Comparison of ENCODE assay signal across 10 cellular contexts in the genomic region with DNA sequence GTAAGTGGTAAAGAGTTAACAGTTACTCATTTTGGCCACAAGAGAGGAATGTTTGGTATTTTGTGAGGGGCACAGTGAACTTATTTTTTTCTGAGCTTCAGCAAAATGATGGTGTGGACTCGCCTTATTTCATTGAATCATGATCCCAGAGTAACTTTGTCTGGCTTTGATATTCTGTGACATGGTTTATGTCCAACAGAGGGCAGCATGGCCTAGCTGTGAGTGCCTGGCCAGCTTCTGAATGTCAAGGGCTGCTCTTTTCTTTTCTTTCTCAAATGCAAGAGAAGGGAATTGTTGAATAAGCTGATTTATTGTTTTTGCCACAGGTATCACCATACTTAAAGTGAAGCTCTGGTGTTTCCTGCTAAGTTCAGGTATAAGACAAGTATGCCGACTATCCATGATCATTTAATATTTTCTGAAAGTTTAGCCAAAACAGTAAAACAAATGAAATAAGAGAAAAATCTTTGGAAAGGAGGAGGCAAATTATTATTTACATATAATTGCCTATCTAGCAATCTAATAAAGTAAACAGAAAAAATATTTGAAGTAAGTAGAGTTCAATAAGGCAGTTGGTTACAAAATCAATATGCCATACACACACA. TPM values are rescaled to one million over a fixed set of nuclear protein-coding genes. Genes with fewer than 3 reads are reported as not detected.
DNase-seq lines count a peak whose midpoint lies in the region; ATAC-seq and TF ChIP-seq lines count a peak whose summit lies in the region.
"Had no signal": no experiment of that assay in that cellular context is flagged by ENCODE, and none has a peak within 500 bp of the region (broad histone marks: within the 10 kb centered on the region; RNA-seq: fewer than 3 reads in every experiment).

No MANE protein-coding gene starts in this region.

- peak; percentile 70 for TF ChIP-seq CTCF in AG10803 (conservative IDR thresholded peaks at IDR 0.05; ENCODE audit: low read length)
- TF ChIP-seq CTCF in OCI-LY3 (IDR thresholded peaks at IDR 0.05; ENCODE audit: low read depth, low read length) = peak; percentile 72
- TF ChIP-seq CTCF in endothelial cell (IDR thresholded peaks at IDR 0.05; ENCODE audit: unreplicated experiment) = no peak
- no peak for TF ChIP-seq CTCF in mucosa of descending colon (IDR thresholded peaks at IDR 0.05)

- H3K4me2 ChIP-seq in OCI-LY3 (ENCODE audit: low read length) = no peak overlapping the region

- H3K4me3 Mint-ChIP-seq in endothelial cell (ENCODE audit: unreplicated experiment) = no peak overlapping the region

- H3K27ac Mint-ChIP-seq in endothelial cell (ENCODE audit: unreplicated experiment) = no peak overlapping the region

- H3K4me1 Mint-ChIP-seq in endothelial cell (ENCODE audit: unreplicated experiment) = peaks cover 18% of the 10 kb centered on the region

- H3K4me3 ChIP-seq in AG10803 (ENCODE audit: low read length) = no peak overlapping the region
- no peak overlapping the region for H3K4me3 ChIP-seq in H7 (ENCODE audit: insufficient read depth, low read depth, low read length)
- H3K4me3 ChIP-seq in OCI-LY3 (ENCODE audit: low read length) = no peak overlapping the region
- H3K4me3 ChIP-seq in mucosa of descending colon = no peak overlapping the region
- H3K4me3 ChIP-seq: thyroid gland had no signal

- H3K79me2 ChIP-seq in OCI-LY3 (ENCODE audit: low read length) = no peaks in the 10 kb centered on the region

- H3K4me1 ChIP-seq in OCI-LY3 (ENCODE audit: low read length) (peaks cover 12% of the 10 kb centered on the region), mucosa of descending colon (ENCODE audit: low read depth) (no peaks in the 10 kb centered on the region)
- H3K4me1 ChIP-seq: thyroid gland had no signal

- H3K27me3 Mint-ChIP-seq in endothelial cell (ENCODE audit: unreplicated experiment) = no peaks in the 10 kb centered on the region

- intact Hi-C loops in mucosa of descending colon (cut with DNase I, micrococcal nuclease) = no loop called here

- H3K36me3 Mint-ChIP-seq in endothelial cell (ENCODE audit: low read depth, unreplicated experiment) = peaks cover 15% of the 10 kb centered on the region

- H3K36me3 ChIP-seq in H7 (replicated peaks; ENCODE audit: control insufficient read depth, insufficient read depth, low read length) = no peaks in the 10 kb centered on the region
- peaks cover 8% of the 10 kb centered on the region for H3K36me3 ChIP-seq in OCI-LY3 (replicated peaks; ENCODE audit: low read depth, low read length)
- H3K36me3 ChIP-seq in mucosa of descending colon (ENCODE audit: low read depth) = no peaks in the 10 kb centered on the region

- no peaks in the 10 kb centered on the region for H3K9me3 ChIP-seq in OCI-LY3 (ENCODE audit: insufficient read depth, low read length)
- no peaks in the 10 kb centered on the region for H3K9me3 ChIP-seq in mucosa of descending colon
- H3K9me3 ChIP-seq: thyroid gland had no signal

- no peak overlapping the region for H3K9ac ChIP-seq in OCI-LY3 (ENCODE audit: low read length)

- ATAC-seq in mucosa of descending colon = peak; percentile 31
- no peak for ATAC-seq in HG03354 (IDR thresholded peaks at IDR 0.05; ENCODE audit: poor library complexity, severe bottlenecking, unreplicated experiment)
- no peak for ATAC-seq in HG03565 (IDR thresholded peaks at IDR 0.05; ENCODE audit: unreplicated experiment)

- H3K27me3 ChIP-seq in H7 (ENCODE audit: control insufficient read depth, insufficient read depth, low read length) = no peaks in the 10 kb centered on the region
- no peaks in the 10 kb centered on the region for H3K27me3 ChIP-seq in OCI-LY3 (ENCODE audit: low read depth, low read length)
- H3K27me3 ChIP-seq: thyroid gland had no signal

- no peak overlapping the region for H3K27ac ChIP-seq in OCI-LY3 (ENCODE audit: low read length)
- H3K27ac ChIP-seq: epithelial cell of prostate, thyroid gland had no signal

- no peak overlapping the region for H2AFZ ChIP-seq in OCI-LY3 (ENCODE audit: low read depth, low read length)

- no peaks in the 10 kb centered on the region for H3K9me3 Mint-ChIP-seq in endothelial cell (ENCODE audit: unreplicated experiment)

- DNase-seq in AG10803 (ENCODE audit: low read depth) (peak; percentile 40), H7 (peak; percentile 40), endothelial cell (ENCODE audit: low spot score) (peak; percentile 60), mucosa of descending colon (peak in 1 of 3 donors; percentile 23)
- DNase-seq in activated T-cell treated with anti-CD3 and anti-CD28 coated beads, Interleukin-2, amount 50 U/mL, for 48 hours = no peak

- H4K20me1 ChIP-seq in OCI-LY3 (ENCODE audit: insufficient read depth, low read length) = no peaks in the 10 kb centered on the region

RNA-seq across cellular contexts. Expression of a gene that starts 31.7 kb away (rescaled TPM):
- total RNA-seq in H7 (2014; rRNA removed; shearing (Covaris generic)) = 19.1 and 45.1 TPM in 2 replicates
- total RNA-seq in endothelial cell (ENCODE audit: unreplicated experiment) (63.6 TPM), mucosa of descending colon (10 to 100 TPM; 30.0 to 50.9 (median 36.0) TPM)

RNA-seq across cellular contexts. Expression of a gene that starts 34.6 kb away (rescaled TPM):
- 33.2 and 38.4 TPM in 2 replicates for total RNA-seq in H7 (2014; rRNA removed; shearing (Covaris generic))
- 16.9 TPM for total RNA-seq in endothelial cell (ENCODE audit: unreplicated experiment)
- 10 to 100 TPM in 1 of 3 donors, 1 to 10 TPM in 2; 6.8 to 15.5 (median 9.3) TPM for total RNA-seq in mucosa of descending colon

RNA-seq across cellular contexts. Expression of a gene that starts 41.0 kb away (rescaled TPM):
- 0.03 and 0.33 TPM in 2 replicates for total RNA-seq in H7 (2014; rRNA removed; shearing (Covaris generic))
- 0.54 TPM for total RNA-seq in endothelial cell (ENCODE audit: unreplicated experiment)
- total RNA-seq in mucosa of descending colon = not detected
- total RNA-seq: thyroid gland had no signal

Comparison
In these comparisons a context has a peak if more than half of its experiments do, and no peak if none do; other contexts are left out.
1. DNase-seq: peak in AG10803 (single experiment), H7 (single experiment) and endothelial cell (single experiment); none in activated T-cell treated with anti-CD3 and anti-CD28 coated beads, Interleukin-2, amount 50 U/mL, for 48 hours (0 of 2).
2. CTCF ChIP-seq: peak in AG10803 (single experiment) and OCI-LY3 (single experiment); none in endothelial cell (single experiment) and mucosa of descending colon (single experiment).